ENCODE assay signal across 10 cellular contexts in genomic region chr16:21277045-21277926, GRCh38. TPM values are rescaled to one million over a fixed set of nuclear protein-coding genes. Genes with fewer than 3 reads are reported as not detected.
DNase-seq lines count a peak whose midpoint lies in the region; ATAC-seq and TF ChIP-seq lines count a peak whose summit lies in the region.
"Had no signal": no experiment of that assay in that cellular context is flagged by ENCODE, and none has a peak within 500 bp of the region (broad histone marks: within the 10 kb centered on the region; RNA-seq: fewer than 3 reads in every experiment).

No MANE protein-coding gene starts in this region.

- peaks cover 45% of the 10 kb centered on the region for H3K27me3 Mint-ChIP-seq in neural progenitor cell (ENCODE audit: insufficient read depth, low read depth)

- H3K4me3 Mint-ChIP-seq in neural progenitor cell = peak overlapping the region; percentile 84

- peak overlapping the region; percentile 56; the same call in 1 of the 2 replicates for H3K9ac ChIP-seq in ES-I3 (ENCODE audit: low read depth, low read length)
- peak overlapping the region; percentile 82 for H3K9ac ChIP-seq in NT2/D1 (ENCODE audit: insufficient read length, low read depth)
- no peak overlapping the region for H3K9ac ChIP-seq in fibroblast of lung (ENCODE audit: insufficient read depth, low read length)
- H3K9ac ChIP-seq in neural progenitor cell = no peak overlapping the region

- peak overlapping the region; percentile 93 for H3K4me2 ChIP-seq in fibroblast of lung (ENCODE audit: extremely low read depth, insufficient read depth, low read length)
- peak overlapping the region; percentile 90 for H3K4me2 ChIP-seq in neural progenitor cell

- DNase-seq in NT2/D1 (ENCODE audit: low read depth, low spot score) = no peak
- no peak for DNase-seq in fibroblast of lung (ENCODE audit: low read depth in 2 of 2)
- DNase-seq in neural progenitor cell (ENCODE audit: low spot score) = no peak
- DNase-seq in NCI-H510A treated with DMSO at 0.1 percent for 48 hours (lab: John Stamatoyannopoulos, UW) = no peak
- DNase-seq in SIG-M5 treated with dmso at 0.1 percent for 504 hours (lab: John Stamatoyannopoulos, UW; ENCODE audit: unreplicated experiment) = no peak
- DNase-seq: T1000 had no signal

- peak overlapping the region; percentile 59 for H3K4me3 ChIP-seq in NT2/D1 (ENCODE audit: insufficient read length, low read depth)
- H3K4me3 ChIP-seq in fibroblast of lung (replicated peaks in 1 of 4; ENCODE audit: control extremely low read depth in 1 of 4, insufficient read depth in 1 of 4, low read depth in 3 of 4, low read length in 4 of 4) = peak overlapping the region in 3 of 4 experiments; percentile 35 to 56 (median 46)
- H3K4me3 ChIP-seq in neural progenitor cell = peak overlapping the region; percentile 62

- ATAC-seq in GM18505 (IDR thresholded peaks at IDR 0.05; ENCODE audit: unreplicated experiment) (no peak), GM19455 (IDR thresholded peaks at IDR 0.05; ENCODE audit: unreplicated experiment) (no peak)

- H3K4me1 ChIP-seq in ES-I3 (ENCODE audit: insufficient read depth, low read length) = 0 out of 2 replicates have a peak, but pooled peaks cover 3% of the 10 kb centered on the region
- H3K4me1 ChIP-seq in NT2/D1 (ENCODE audit: insufficient read depth, insufficient read length) = peaks cover 8% of the 10 kb centered on the region
- H3K4me1 ChIP-seq in fibroblast of lung (ENCODE audit: control insufficient read depth, extremely low read depth, insufficient read depth, low read length) = no peaks in the 10 kb centered on the region
- H3K4me1 ChIP-seq in neural progenitor cell = peaks cover 10% of the 10 kb centered on the region

- no peaks in the 10 kb centered on the region for H4K20me1 ChIP-seq in fibroblast of lung (ENCODE audit: control insufficient read depth, extremely low read depth, insufficient read depth, low read length)
- no peaks in the 10 kb centered on the region for H4K20me1 ChIP-seq in neural progenitor cell (ENCODE audit: low read depth)

- H3F3A ChIP-seq in neural progenitor cell (ENCODE audit: low read depth) = peaks cover 2% of the 10 kb centered on the region

- H3K27me3 ChIP-seq in NT2/D1 (ENCODE audit: insufficient read depth, insufficient read length) = peaks cover 33% of the 10 kb centered on the region
- peaks cover 41% of the 10 kb centered on the region for H3K27me3 ChIP-seq in fibroblast of lung (ENCODE audit: control insufficient read depth, insufficient read depth, low read length)
- peaks cover 70% of the 10 kb centered on the region for H3K27me3 ChIP-seq in neural progenitor cell

- H3K27ac ChIP-seq in fibroblast of lung (ENCODE audit: insufficient read depth, low read length) (no peak overlapping the region), neural progenitor cell (no peak overlapping the region)

- H3K9me3 ChIP-seq in ES-I3 (ENCODE audit: control insufficient read depth, insufficient read depth, low read length) = no peaks in the 10 kb centered on the region
- no peaks in the 10 kb centered on the region for H3K9me3 ChIP-seq in NT2/D1 (ENCODE audit: insufficient read depth, low read length)
- no peaks in the 10 kb centered on the region for H3K9me3 ChIP-seq in fibroblast of lung (ENCODE audit: control insufficient read depth, insufficient read depth, low read depth, low read length)
- no peaks in the 10 kb centered on the region for H3K9me3 ChIP-seq in neural progenitor cell (ENCODE audit: low read depth)

- no peaks in the 10 kb centered on the region for H3K9me3 Mint-ChIP-seq in neural progenitor cell

- no peaks in the 10 kb centered on the region for H3K36me3 Mint-ChIP-seq in neural progenitor cell
- H3K36me3 Mint-ChIP-seq: activated naive CD8-positive, alpha-beta T cell had no signal

- TF ChIP-seq CTCF in fibroblast of lung (conservative IDR thresholded peaks at IDR 0.05 in 1 of 2, IDR thresholded peaks at IDR 0.05 in 1 of 2; ENCODE audit: low read depth in 1 of 2, low read length in 2 of 2) (no peak), neural progenitor cell (IDR thresholded peaks at IDR 0.05) (no peak)

- H3K36me3 ChIP-seq in ES-I3 (ENCODE audit: insufficient read depth, low read length) = no peaks in the 10 kb centered on the region
- no peaks in the 10 kb centered on the region for H3K36me3 ChIP-seq in NT2/D1 (ENCODE audit: insufficient read depth, insufficient read length, low read length)
- H3K36me3 ChIP-seq in fibroblast of lung (ENCODE audit: control insufficient read depth, insufficient read depth, low read length) = no peaks in the 10 kb centered on the region
- H3K36me3 ChIP-seq in neural progenitor cell = no peaks in the 10 kb centered on the region

- H3K4me1 Mint-ChIP-seq in neural progenitor cell = peaks cover 7% of the 10 kb centered on the region

- no peak overlapping the region for H2AFZ ChIP-seq in fibroblast of lung (ENCODE audit: low read length)
- peak overlapping the region; percentile 99 for H2AFZ ChIP-seq in neural progenitor cell (replicated peaks)

- TF ChIP-seq POLR2A in GM18505 (IDR thresholded peaks at IDR 0.05; ENCODE audit: borderline replicate concordance, extremely low read depth, insufficient read depth, insufficient read length) = no peak

- H3K27ac Mint-ChIP-seq in neural progenitor cell = no peak overlapping the region
- H3K27ac Mint-ChIP-seq: activated naive CD8-positive, alpha-beta T cell had no signal

- H3K79me2 ChIP-seq in fibroblast of lung (ENCODE audit: control insufficient read depth, insufficient read depth, low read length) (no peaks in the 10 kb centered on the region), neural progenitor cell (ENCODE audit: low read depth) (no peaks in the 10 kb centered on the region)

RNA-seq across cellular contexts. Expression of gene CRYM, which starts 0.8 kb away (rescaled TPM):
- total RNA-seq in fibroblast of lung (0.26 and 0.50 TPM in 2 replicates), neural progenitor cell (ENCODE audit: low replicate concordance) (0.36 and 1.3 TPM in 2 replicates)
- 0.06 and 0.30 TPM in 2 replicates for polyA plus RNA-seq in fibroblast of lung
- polyA plus RNA-seq in fibroblast of lung (2012) = 0.69 TPM in 1 of 2 replicates, not detected in the other
- not detected in 2 replicates for polyA minus RNA-seq in fibroblast of lung (ENCODE audit: low replicate concordance)

RNA-seq across cellular contexts. Expression of gene ANKS4B, which starts 43.8 kb away (rescaled TPM):
- not detected in 2 replicates for total RNA-seq in fibroblast of lung
- polyA plus RNA-seq in fibroblast of lung = not detected in 2 replicates
- polyA plus RNA-seq in fibroblast of lung (2012) = not detected in 2 replicates
- polyA minus RNA-seq in fibroblast of lung (ENCODE audit: low replicate concordance) = not detected in 2 replicates
- total RNA-seq in neural progenitor cell (ENCODE audit: low replicate concordance) = 0.22 TPM in 1 of 2 replicates, not detected in the other

Comparison
In these comparisons a context has a peak if more than half of its experiments do, and no peak if none do; other contexts are left out.
1. H3K9ac ChIP-seq: peak in ES-I3 (single experiment) and NT2/D1 (single experiment); none in fibroblast of lung (single experiment) and neural progenitor cell (single experiment).
2. Peak in every context shown above with its lines, with median percentiles within 50 percentile points of each other: H3K4me3 ChIP-seq.